In genomic region chr18:24055878-24056277, GRCh38 we compare ENCODE assay signal across 10 cellular contexts. TPM values are rescaled to one million over a fixed set of nuclear protein-coding genes. Genes with fewer than 3 reads are reported as not detected.
DNase-seq lines count a peak whose midpoint lies in the region; ATAC-seq and TF ChIP-seq lines count a peak whose summit lies in the region.
"Had no signal": no experiment of that assay in that cellular context is flagged by ENCODE, and none has a peak within 500 bp of the region (broad histone marks: within the 10 kb centered on the region; RNA-seq: fewer than 3 reads in every experiment).

No MANE protein-coding gene starts in this region.

- no peaks in the 10 kb centered on the region for H3K27me3 ChIP-seq in skeletal muscle satellite cell (ENCODE audit: control insufficient read depth, insufficient read depth, low read length)

- H3K4me3 ChIP-seq in skeletal muscle satellite cell (ENCODE audit: low read length): no peak overlapping the region

- POLR2A ChIA-PET in activated CD8-positive, alpha-beta T cell treated with anti-CD3 and anti-CD28 coated beads for 36 hours (lab: Charles Lee): interaction anchor here (0.7 to 1.3 kb wide), 5 partner anchors 12 to 69 kb away, joined by 3 to 5 read pairs (median 3); partner anchors contain the start of gene TTC39C
- POLR2A ChIA-PET in activated CD8-positive, alpha-beta T cell treated with anti-CD3 and anti-CD28 coated beads, Interleukin-2, amount 10 ng/mL, durations not matched to agents 7 days and 5 days (lab: Charles Lee): interaction anchor here (0.8 kb wide), 1 partner anchor 49 kb away, joined by 3 read pairs; no protein-coding TSS in a partner anchor

- H3K4me3 Mint-ChIP-seq in activated CD8-positive, alpha-beta T cell treated with anti-CD3 and anti-CD28 coated beads for 36 hours: no peak overlapping the region
- no peak overlapping the region for H3K4me3 Mint-ChIP-seq in activated CD8-positive, alpha-beta T cell treated with anti-CD3 and anti-CD28 coated beads, Interleukin-2, amount 10 ng/mL, durations not matched to agents 7 days and 5 days
- H3K4me3 Mint-ChIP-seq in effector memory CD8-positive, alpha-beta T cell: peak overlapping the region; percentile 40 to 50

- H3K4me2 ChIP-seq in skeletal muscle satellite cell (ENCODE audit: low read length): peak overlapping the region; percentile 35

- H3K36me3 ChIP-seq in skeletal muscle satellite cell (ENCODE audit: insufficient read depth, low read length): no peaks in the 10 kb centered on the region

- H3K36me3 Mint-ChIP-seq in activated CD8-positive, alpha-beta T cell treated with anti-CD3 and anti-CD28 coated beads for 36 hours (ENCODE audit: low read depth): peaks cover 12% of the 10 kb centered on the region
- peaks cover 36% of the 10 kb centered on the region for H3K36me3 Mint-ChIP-seq in activated CD8-positive, alpha-beta T cell treated with anti-CD3 and anti-CD28 coated beads, Interleukin-2, amount 10 ng/mL, durations not matched to agents 7 days and 5 days (ENCODE audit: low read depth)
- H3K36me3 Mint-ChIP-seq in effector memory CD8-positive, alpha-beta T cell (ENCODE audit: insufficient read depth): peaks cover 21% of the 10 kb centered on the region

- H3K4me1 ChIP-seq in skeletal muscle satellite cell (ENCODE audit: control insufficient read depth, insufficient read depth, low read length): peaks cover 34% of the 10 kb centered on the region

- H3K27me3 Mint-ChIP-seq in activated CD8-positive, alpha-beta T cell treated with anti-CD3 and anti-CD28 coated beads for 36 hours: no peaks in the 10 kb centered on the region
- H3K27me3 Mint-ChIP-seq in activated CD8-positive, alpha-beta T cell treated with anti-CD3 and anti-CD28 coated beads, Interleukin-2, amount 10 ng/mL, durations not matched to agents 7 days and 5 days (ENCODE audit: low read depth): no peaks in the 10 kb centered on the region
- no peaks in the 10 kb centered on the region for H3K27me3 Mint-ChIP-seq in effector memory CD8-positive, alpha-beta T cell

- H3K4me1 Mint-ChIP-seq in activated CD8-positive, alpha-beta T cell treated with anti-CD3 and anti-CD28 coated beads for 36 hours (ENCODE audit: low read depth): peaks cover 76% of the 10 kb centered on the region
- H3K4me1 Mint-ChIP-seq in activated CD8-positive, alpha-beta T cell treated with anti-CD3 and anti-CD28 coated beads, Interleukin-2, amount 10 ng/mL, durations not matched to agents 7 days and 5 days (ENCODE audit: low read depth): peaks cover 63% of the 10 kb centered on the region
- peaks cover 55 to 78% of the 10 kb centered on the region in 2 donors for H3K4me1 Mint-ChIP-seq in effector memory CD8-positive, alpha-beta T cell (ENCODE audit: low read depth in 2 of 2)

- CTCF ChIA-PET in activated CD8-positive, alpha-beta T cell treated with anti-CD3 and anti-CD28 coated beads for 36 hours (lab: Charles Lee): interaction anchor here (0.8 to 1.3 kb wide), 4 partner anchors 12 to 92 kb away, joined by 3 to 5 read pairs (median 4); no protein-coding TSS in a partner anchor
- CTCF ChIA-PET in activated CD8-positive, alpha-beta T cell treated with anti-CD3 and anti-CD28 coated beads, Interleukin-2, amount 10 ng/mL, durations not matched to agents 7 days and 5 days (lab: Charles Lee): interaction anchor here (0.6 to 1.3 kb wide), 6 partner anchors 13 to 179 kb away, joined by 3 to 4 read pairs (median 3); no protein-coding TSS in a partner anchor

- no peak for TF ChIP-seq CTCF in activated CD8-positive, alpha-beta T cell treated with anti-CD3 and anti-CD28 coated beads for 36 hours (IDR thresholded peaks at IDR 0.05)

- peaks cover 5% of the 10 kb centered on the region for H3K9me3 Mint-ChIP-seq in activated CD8-positive, alpha-beta T cell treated with anti-CD3 and anti-CD28 coated beads for 36 hours
- no peaks in the 10 kb centered on the region for H3K9me3 Mint-ChIP-seq in activated CD8-positive, alpha-beta T cell treated with anti-CD3 and anti-CD28 coated beads, Interleukin-2, amount 10 ng/mL, durations not matched to agents 7 days and 5 days (ENCODE audit: insufficient read depth)
- no peaks in the 10 kb centered on the region for H3K9me3 Mint-ChIP-seq in effector memory CD8-positive, alpha-beta T cell

- H3K27ac Mint-ChIP-seq in activated CD8-positive, alpha-beta T cell treated with anti-CD3 and anti-CD28 coated beads for 36 hours: peak overlapping the region; percentile 82
- H3K27ac Mint-ChIP-seq in activated CD8-positive, alpha-beta T cell treated with anti-CD3 and anti-CD28 coated beads, Interleukin-2, amount 10 ng/mL, durations not matched to agents 7 days and 5 days: no peak overlapping the region
- H3K27ac Mint-ChIP-seq in effector memory CD8-positive, alpha-beta T cell: peak overlapping the region; percentile 73 to 76

- no peak overlapping the region for H3K9ac ChIP-seq in skeletal muscle satellite cell (ENCODE audit: low read depth, low read length)

- DNase-seq in activated CD8-positive, alpha-beta T cell treated with anti-CD3 and anti-CD28 coated beads for 36 hours: peak; percentile 23
- no peak for DNase-seq in activated CD8-positive, alpha-beta T cell treated with anti-CD3 and anti-CD28 coated beads, Interleukin-2, amount 10 ng/mL, durations not matched to agents 7 days and 5 days
- DNase-seq in NCI-H2171 treated with DMSO at 0.1 percent for 48 hours (lab: John Stamatoyannopoulos, UW): peak; percentile 91
- DNase-seq in effector memory CD8-positive, alpha-beta T cell: no peak
- no peak for DNase-seq in DMS153 (lab: John Stamatoyannopoulos, UW)
- DNase-seq in GM19240 (ENCODE audit: insufficient read length, low spot score): no peak
- DNase-seq: NCI-H1092 treated with DMSO at 0.1 percent for 48 hours, PC-3 had no signal

- intact Hi-C loops in activated CD8-positive, alpha-beta T cell treated with anti-CD3 and anti-CD28 coated beads for 36 hours (cut with micrococcal nuclease): loop anchor here (2.0 kb wide), 1 partner anchor 37 kb away; no protein-coding TSS in a partner anchor

- H3K9me3 ChIP-seq in skeletal muscle satellite cell (replicated peaks; ENCODE audit: low read length): no peaks in the 10 kb centered on the region

- no peak for ATAC-seq in activated CD8-positive, alpha-beta T cell treated with anti-CD3 and anti-CD28 coated beads for 36 hours
- no peak for ATAC-seq in activated CD8-positive, alpha-beta T cell treated with anti-CD3 and anti-CD28 coated beads, Interleukin-2, amount 10 ng/mL, durations not matched to agents 7 days and 5 days
- ATAC-seq in effector memory CD8-positive, alpha-beta T cell (replicated peaks): no peak
- no peak for ATAC-seq in HG03378 (IDR thresholded peaks at IDR 0.05; ENCODE audit: unreplicated experiment)
- ATAC-seq: PC-3 had no signal

RNA-seq across cellular contexts. Expression of gene TTC39C, which starts 41.3 kb away (rescaled TPM):
- 10 to 100 TPM; 37.9 to 43.0 TPM for total RNA-seq in activated CD8-positive, alpha-beta T cell treated with anti-CD3 and anti-CD28 coated beads for 36 hours
- 10 to 100 TPM; 71.5 to 72.2 TPM for total RNA-seq in activated CD8-positive, alpha-beta T cell treated with anti-CD3 and anti-CD28 coated beads, Interleukin-2, amount 10 ng/mL, durations not matched to agents 7 days and 5 days
- 14.0 and 15.2 TPM in 2 replicates for total RNA-seq in skeletal muscle satellite cell (2012; rRNA removed)

Comparison
In these comparisons a context has a peak if more than half of its experiments do, and no peak if none do; other contexts are left out.
1. DNase-seq: peak in activated CD8-positive, alpha-beta T cell treated with anti-CD3 and anti-CD28 coated beads for 36 hours (single experiment) and NCI-H2171 treated with DMSO at 0.1 percent for 48 hours (single experiment); none in activated CD8-positive, alpha-beta T cell treated with anti-CD3 and anti-CD28 coated beads, Interleukin-2, amount 10 ng/mL, durations not matched to agents 7 days and 5 days (single experiment), effector memory CD8-positive, alpha-beta T cell (0 of 3), DMS153 (single experiment) and GM19240 (single experiment).
2. H3K4me3 Mint-ChIP-seq: peak in effector memory CD8-positive, alpha-beta T cell (2 of 2); none in activated CD8-positive, alpha-beta T cell treated with anti-CD3 and anti-CD28 coated beads for 36 hours (single experiment) and activated CD8-positive, alpha-beta T cell treated with anti-CD3 and anti-CD28 coated beads, Interleukin-2, amount 10 ng/mL, durations not matched to agents 7 days and 5 days (single experiment).